22 cellular contexts compared by ENCODE assay signal in the genomic region with DNA sequence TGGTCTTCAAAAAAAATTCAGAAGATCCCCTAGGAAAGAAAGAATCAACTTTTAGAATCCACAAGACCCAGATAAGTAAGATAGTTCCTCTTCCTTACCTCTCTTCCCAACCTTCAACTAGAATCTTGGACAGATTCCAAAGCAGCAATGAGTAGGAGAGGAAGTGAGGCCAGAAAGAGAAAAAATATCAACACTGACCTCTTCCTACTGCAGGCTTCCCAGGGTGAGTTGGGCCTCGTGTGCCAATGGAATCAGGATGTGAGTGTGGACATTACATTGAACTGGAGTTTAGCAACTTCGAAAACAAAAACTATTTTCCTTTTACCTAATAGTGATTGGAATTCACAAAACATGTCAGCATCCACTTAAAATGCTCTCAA.
DNase-seq lines count a peak whose midpoint lies in the region; TF ChIP-seq lines count a peak whose summit lies in the region.
"Had no signal": no experiment of that assay in that cellular context is flagged by ENCODE, and none has a peak within 500 bp of the region (broad histone marks: within the 10 kb centered on the region; RNA-seq: fewer than 3 reads in every experiment).

No MANE protein-coding gene starts in this region.

- TF ChIP-seq CTCF in ovary (IDR thresholded peaks at IDR 0.05) = no peak

- no peak overlapping the region for H3K4me3 ChIP-seq in ovary
- H3K4me3 ChIP-seq: skin epidermis, tibial artery had no signal

- H3K27ac ChIP-seq in ovary = no peak overlapping the region
- H3K27ac ChIP-seq: 22Rv1, epithelial cell of prostate, neutrophil, tibial artery had no signal

- WGBS in ovary, 3 donors = 33 to 41% (median 34%) methylated on average over 2 of the region's 2 CpGs

- H3K36me3 ChIP-seq in ovary = no peaks in the 10 kb centered on the region
- H3K36me3 ChIP-seq: neutrophil, tibial artery had no signal

- H3K9me3 ChIP-seq in ovary = no peaks in the 10 kb centered on the region
- H3K9me3 ChIP-seq: neutrophil, tibial artery had no signal

- no peak for TF ChIP-seq EP300 in ovary (IDR thresholded peaks at IDR 0.05)

- no peaks in the 10 kb centered on the region for H3K4me1 ChIP-seq in ovary (ENCODE audit: insufficient read depth)
- H3K4me1 ChIP-seq: tibial artery had no signal

- no peaks in the 10 kb centered on the region for H3K27me3 ChIP-seq in ovary
- H3K27me3 ChIP-seq: neutrophil, tibial artery had no signal

- no peak for TF ChIP-seq POLR2A in ovary (IDR thresholded peaks at IDR 0.05)

- peak; percentile 13 for DNase-seq in DMS 273 (lab: John Stamatoyannopoulos, UW; ENCODE audit: unreplicated experiment)
- no peak for DNase-seq in DMS 273 treated with DMSO at 0.1 percent for 48 hours (lab: John Stamatoyannopoulos, UW)
- DNase-seq in MV-4-11 (lab: John Stamatoyannopoulos, UW) = peak; percentile 63
- DNase-seq in dermis microvascular lymphatic vessel endothelial cell (ENCODE audit: low read depth in 2 of 2) = peak; percentile 89 to 97
- DNase-seq in pons (ENCODE audit: low spot score) = peak; percentile 66
- DNase-seq in effector CD4-positive, alpha-beta T cell = no peak
- DNase-seq in ovary = no peak
- DNase-seq in amniotic stem cell (lab: John Stamatoyannopoulos, UW) = no peak
- DNase-seq: activated CD4-positive, alpha-beta T cell treated with anti-CD3 and anti-CD28 coated beads, Interleukin-2, amount 50 U/mL, for 1 hour; activated naive CD8-positive, alpha-beta T cell treated with anti-CD3 and anti-CD28 coated beads, Interleukin-2, amount 10 ng/mL, durations not matched to agents 7 days and 5 days; activated T-cell treated with anti-CD3 and anti-CD28 coated beads for 4 hours; CD4-positive, alpha-beta memory T cell; glutamatergic neuron; NCI-H1417; NCI-H345; SHP77; T-helper 9 cell had no signal

- intact Hi-C loops in ovary (cut with DNase I) = no loop called here

Comparison
In these comparisons a context has a peak if more than half of its experiments do, and no peak if none do; other contexts are left out.
1. DNase-seq: peak in DMS 273 (single experiment), MV-4-11 (single experiment), dermis microvascular lymphatic vessel endothelial cell (2 of 2) and pons (single experiment); none in DMS 273 treated with DMSO at 0.1 percent for 48 hours (single experiment), effector CD4-positive, alpha-beta T cell (single experiment), ovary (0 of 5) and amniotic stem cell (single experiment).